In the genomic region with DNA sequence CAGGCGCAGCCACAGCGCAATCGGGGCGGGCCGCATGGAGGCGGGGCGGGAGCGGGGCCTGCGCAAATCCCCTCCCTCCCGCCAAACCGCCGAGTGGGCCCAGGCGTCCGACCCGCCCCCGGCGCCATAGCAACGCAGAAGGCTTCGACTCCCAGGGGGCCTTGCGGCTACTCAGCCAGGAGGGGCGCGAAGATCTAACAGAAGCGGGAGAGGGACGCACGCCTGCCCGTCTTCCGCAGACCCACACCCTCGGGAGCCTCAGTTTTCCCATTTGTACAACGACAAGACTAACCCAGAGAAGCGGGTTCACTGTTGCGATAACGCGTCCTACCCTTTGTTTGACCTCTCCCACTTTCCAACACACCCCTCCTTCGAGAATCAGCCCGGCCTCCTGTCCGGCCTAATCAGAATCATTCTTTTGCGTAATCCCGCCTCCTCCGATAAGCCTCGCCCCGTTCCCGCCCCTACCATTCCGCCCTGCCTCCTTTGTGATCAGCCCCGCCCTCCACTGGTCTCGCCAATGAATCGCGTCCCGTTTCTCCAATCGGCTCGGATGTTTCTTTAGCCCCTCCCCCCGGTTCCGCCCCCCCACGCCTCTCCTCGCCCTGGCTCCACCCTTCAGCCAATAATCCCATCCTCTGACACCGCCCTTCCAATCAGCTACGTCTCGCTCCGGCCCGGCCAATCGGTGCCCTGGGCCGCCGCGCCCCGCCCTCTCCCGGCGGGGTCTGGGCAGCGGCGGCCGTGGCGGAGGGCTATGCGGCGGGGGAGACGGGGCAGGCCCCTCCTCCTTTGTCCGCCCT, we compare ENCODE assay signal across 1 cellular context.
TF ChIP-seq lines count a peak whose summit lies in the region.

A gene (minus strand): TSS at position 40 of the 803 bp plus-strand sequence. CDS start 4 bp downstream, at position 36.

TF ChIP-seq in H1, 55 proteins besides CTCF, POLR2A, EP300 and RAD21:
- no peak for TF ChIP-seq ASH2L (IDR thresholded peaks at IDR 0.05; ENCODE audit: low read length)
- TF ChIP-seq RFX5 (IDR thresholded peaks at IDR 0.05; ENCODE audit: borderline replicate concordance, low read depth, low read length), result no peak
- TF ChIP-seq, protein P1, sequence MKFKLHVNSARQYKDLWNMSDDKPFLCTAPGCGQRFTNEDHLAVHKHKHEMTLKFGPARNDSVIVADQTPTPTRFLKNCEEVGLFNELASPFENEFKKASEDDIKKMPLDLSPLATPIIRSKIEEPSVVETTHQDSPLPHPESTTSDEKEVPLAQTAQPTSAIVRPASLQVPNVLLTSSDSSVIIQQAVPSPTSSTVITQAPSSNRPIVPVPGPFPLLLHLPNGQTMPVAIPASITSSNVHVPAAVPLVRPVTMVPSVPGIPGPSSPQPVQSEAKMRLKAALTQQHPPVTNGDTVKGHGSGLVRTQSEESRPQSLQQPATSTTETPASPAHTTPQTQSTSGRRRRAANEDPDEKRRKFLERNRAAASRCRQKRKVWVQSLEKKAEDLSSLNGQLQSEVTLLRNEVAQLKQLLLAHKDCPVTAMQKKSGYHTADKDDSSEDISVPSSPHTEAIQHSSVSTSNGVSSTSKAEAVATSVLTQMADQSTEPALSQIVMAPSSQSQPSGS (IDR thresholded peaks at IDR 0.05; ENCODE audit: low read length), result 0 out of 2 replicates have a peak, but pooled peaks have one; percentile 41
- TF ChIP-seq CEBPB (IDR thresholded peaks at IDR 0.05; ENCODE audit: low read depth, low read length), result peak; percentile 88
- TF ChIP-seq CHD2 (IDR thresholded peaks at IDR 0.05; ENCODE audit: low read length), result no peak
- no peak for TF ChIP-seq CBX5 (IDR thresholded peaks at IDR 0.05; ENCODE audit: low read depth, low read length)
- TF ChIP-seq BACH1 (IDR thresholded peaks at IDR 0.05; ENCODE audit: low read length), result no peak
- no peak for TF ChIP-seq SUZ12 (IDR thresholded peaks at IDR 0.05; ENCODE audit: low read length)
- TF ChIP-seq EGR1 (IDR thresholded peaks at IDR 0.05; ENCODE audit: borderline replicate concordance, low read depth, low read length), result no peak
- peak in 1 of 2 experiments; percentile 51; a peak in 1 of 4 replicates for TF ChIP-seq HDAC2 (IDR thresholded peaks at IDR 0.05; ENCODE audit: borderline replicate concordance in 1 of 2, low read depth in 2 of 2, low read length in 2 of 2)
- TF ChIP-seq NANOG (IDR thresholded peaks at IDR 0.05; ENCODE audit: insufficient read depth, low read depth, low read length, poor library complexity, severe bottlenecking), result no peak
- peak; percentile 15; the same call in 1 of the 2 replicates for TF ChIP-seq TBP (IDR thresholded peaks at IDR 0.05; ENCODE audit: low read depth, low read length)
- no peak for TF ChIP-seq KDM4A (IDR thresholded peaks at IDR 0.05; ENCODE audit: low read depth, low read length, severe bottlenecking)
- no peak for TF ChIP-seq TAF1 (IDR thresholded peaks at IDR 0.05; ENCODE audit: low read depth, low read length)
- no peak for TF ChIP-seq MAFK (IDR thresholded peaks at IDR 0.05; ENCODE audit: low read depth, low read length)
- TF ChIP-seq RBBP5 (IDR thresholded peaks at IDR 0.05; ENCODE audit: borderline replicate concordance, low read depth, low read length), result no peak
- peak; percentile 10; the same call in 1 of the 2 replicates for TF ChIP-seq SP2 (IDR thresholded peaks at IDR 0.05; ENCODE audit: low read length)
- TF ChIP-seq SAP30 (IDR thresholded peaks at IDR 0.05; ENCODE audit: insufficient read depth, insufficient replicate concordance, low read length), result peak; percentile 38
- no peak for TF ChIP-seq SIRT6 (IDR thresholded peaks at IDR 0.05; ENCODE audit: low read length)
- TF ChIP-seq KDM5A (IDR thresholded peaks at IDR 0.05; ENCODE audit: low read length), result no peak
- peak; percentile 75; the same call in 1 of the 2 replicates for TF ChIP-seq SP1 (IDR thresholded peaks at IDR 0.05; ENCODE audit: low read depth, low read length)
- no peak for TF ChIP-seq BRCA1 (IDR thresholded peaks at IDR 0.05; ENCODE audit: low read depth, low read length)
- no peak for TF ChIP-seq CTBP2 (IDR thresholded peaks at IDR 0.05; ENCODE audit: borderline replicate concordance, insufficient read depth, insufficient read length, low read length)
- no peak for TF ChIP-seq BCL11A (IDR thresholded peaks at IDR 0.05; ENCODE audit: low read depth in 2 of 2, low read length in 2 of 2)
- no peak for TF ChIP-seq POU5F1 (IDR thresholded peaks at IDR 0.05; ENCODE audit: low read depth, low read length)
- no peak for TF ChIP-seq GABPA (IDR thresholded peaks at IDR 0.05; ENCODE audit: borderline replicate concordance, insufficient read depth, low read length)
- TF ChIP-seq JUND (IDR thresholded peaks at IDR 0.05; ENCODE audit: low read length), result peak; percentile 77
- no peak for TF ChIP-seq POLR2AphosphoS5 (IDR thresholded peaks at IDR 0.05; ENCODE audit: low read depth, low read length)
- TF ChIP-seq TCF12 (IDR thresholded peaks at IDR 0.05; ENCODE audit: low read depth, low read length), result no peak
- no peak for TF ChIP-seq TEAD4 (IDR thresholded peaks at IDR 0.05; ENCODE audit: low read depth, low read length)
- no peak for TF ChIP-seq PHF8 (conservative IDR thresholded peaks at IDR 0.05; ENCODE audit: low read depth, low read length)
- TF ChIP-seq SIN3A (conservative IDR thresholded peaks at IDR 0.05 in 1 of 2, IDR thresholded peaks at IDR 0.05 in 1 of 2; ENCODE audit: low read depth in 1 of 2, low read length in 2 of 2), result peak; percentile 32 to 94; a peak in 3 of 4 replicates
- no peak for TF ChIP-seq YY1 (IDR thresholded peaks at IDR 0.05; ENCODE audit: low read depth, low read length)
- TF ChIP-seq, protein P2, sequence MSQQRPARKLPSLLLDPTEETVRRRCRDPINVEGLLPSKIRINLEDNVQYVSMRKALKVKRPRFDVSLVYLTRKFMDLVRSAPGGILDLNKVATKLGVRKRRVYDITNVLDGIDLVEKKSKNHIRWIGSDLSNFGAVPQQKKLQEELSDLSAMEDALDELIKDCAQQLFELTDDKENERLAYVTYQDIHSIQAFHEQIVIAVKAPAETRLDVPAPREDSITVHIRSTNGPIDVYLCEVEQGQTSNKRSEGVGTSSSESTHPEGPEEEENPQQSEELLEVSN (IDR thresholded peaks at IDR 0.05), result peak; percentile 77
- TF ChIP-seq FOSL1 (IDR thresholded peaks at IDR 0.05; ENCODE audit: insufficient read depth, low read depth, low read length), result no peak
- TF ChIP-seq, protein P3, sequence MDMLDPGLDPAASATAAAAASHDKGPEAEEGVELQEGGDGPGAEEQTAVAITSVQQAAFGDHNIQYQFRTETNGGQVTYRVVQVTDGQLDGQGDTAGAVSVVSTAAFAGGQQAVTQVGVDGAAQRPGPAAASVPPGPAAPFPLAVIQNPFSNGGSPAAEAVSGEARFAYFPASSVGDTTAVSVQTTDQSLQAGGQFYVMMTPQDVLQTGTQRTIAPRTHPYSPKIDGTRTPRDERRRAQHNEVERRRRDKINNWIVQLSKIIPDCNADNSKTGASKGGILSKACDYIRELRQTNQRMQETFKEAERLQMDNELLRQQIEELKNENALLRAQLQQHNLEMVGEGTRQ (IDR thresholded peaks at IDR 0.05; ENCODE audit: low read length), result no peak
- TF ChIP-seq NRF1 (IDR thresholded peaks at IDR 0.05; ENCODE audit: low read depth, low read length), result no peak
- no peak for TF ChIP-seq HDAC6 (IDR thresholded peaks at IDR 0.05; ENCODE audit: low read depth, low read length)
- no peak; the same call in 1 of the 2 replicates for TF ChIP-seq CHD1 (IDR thresholded peaks at IDR 0.05; ENCODE audit: low read depth, low read length)
- TF ChIP-seq, protein P4, sequence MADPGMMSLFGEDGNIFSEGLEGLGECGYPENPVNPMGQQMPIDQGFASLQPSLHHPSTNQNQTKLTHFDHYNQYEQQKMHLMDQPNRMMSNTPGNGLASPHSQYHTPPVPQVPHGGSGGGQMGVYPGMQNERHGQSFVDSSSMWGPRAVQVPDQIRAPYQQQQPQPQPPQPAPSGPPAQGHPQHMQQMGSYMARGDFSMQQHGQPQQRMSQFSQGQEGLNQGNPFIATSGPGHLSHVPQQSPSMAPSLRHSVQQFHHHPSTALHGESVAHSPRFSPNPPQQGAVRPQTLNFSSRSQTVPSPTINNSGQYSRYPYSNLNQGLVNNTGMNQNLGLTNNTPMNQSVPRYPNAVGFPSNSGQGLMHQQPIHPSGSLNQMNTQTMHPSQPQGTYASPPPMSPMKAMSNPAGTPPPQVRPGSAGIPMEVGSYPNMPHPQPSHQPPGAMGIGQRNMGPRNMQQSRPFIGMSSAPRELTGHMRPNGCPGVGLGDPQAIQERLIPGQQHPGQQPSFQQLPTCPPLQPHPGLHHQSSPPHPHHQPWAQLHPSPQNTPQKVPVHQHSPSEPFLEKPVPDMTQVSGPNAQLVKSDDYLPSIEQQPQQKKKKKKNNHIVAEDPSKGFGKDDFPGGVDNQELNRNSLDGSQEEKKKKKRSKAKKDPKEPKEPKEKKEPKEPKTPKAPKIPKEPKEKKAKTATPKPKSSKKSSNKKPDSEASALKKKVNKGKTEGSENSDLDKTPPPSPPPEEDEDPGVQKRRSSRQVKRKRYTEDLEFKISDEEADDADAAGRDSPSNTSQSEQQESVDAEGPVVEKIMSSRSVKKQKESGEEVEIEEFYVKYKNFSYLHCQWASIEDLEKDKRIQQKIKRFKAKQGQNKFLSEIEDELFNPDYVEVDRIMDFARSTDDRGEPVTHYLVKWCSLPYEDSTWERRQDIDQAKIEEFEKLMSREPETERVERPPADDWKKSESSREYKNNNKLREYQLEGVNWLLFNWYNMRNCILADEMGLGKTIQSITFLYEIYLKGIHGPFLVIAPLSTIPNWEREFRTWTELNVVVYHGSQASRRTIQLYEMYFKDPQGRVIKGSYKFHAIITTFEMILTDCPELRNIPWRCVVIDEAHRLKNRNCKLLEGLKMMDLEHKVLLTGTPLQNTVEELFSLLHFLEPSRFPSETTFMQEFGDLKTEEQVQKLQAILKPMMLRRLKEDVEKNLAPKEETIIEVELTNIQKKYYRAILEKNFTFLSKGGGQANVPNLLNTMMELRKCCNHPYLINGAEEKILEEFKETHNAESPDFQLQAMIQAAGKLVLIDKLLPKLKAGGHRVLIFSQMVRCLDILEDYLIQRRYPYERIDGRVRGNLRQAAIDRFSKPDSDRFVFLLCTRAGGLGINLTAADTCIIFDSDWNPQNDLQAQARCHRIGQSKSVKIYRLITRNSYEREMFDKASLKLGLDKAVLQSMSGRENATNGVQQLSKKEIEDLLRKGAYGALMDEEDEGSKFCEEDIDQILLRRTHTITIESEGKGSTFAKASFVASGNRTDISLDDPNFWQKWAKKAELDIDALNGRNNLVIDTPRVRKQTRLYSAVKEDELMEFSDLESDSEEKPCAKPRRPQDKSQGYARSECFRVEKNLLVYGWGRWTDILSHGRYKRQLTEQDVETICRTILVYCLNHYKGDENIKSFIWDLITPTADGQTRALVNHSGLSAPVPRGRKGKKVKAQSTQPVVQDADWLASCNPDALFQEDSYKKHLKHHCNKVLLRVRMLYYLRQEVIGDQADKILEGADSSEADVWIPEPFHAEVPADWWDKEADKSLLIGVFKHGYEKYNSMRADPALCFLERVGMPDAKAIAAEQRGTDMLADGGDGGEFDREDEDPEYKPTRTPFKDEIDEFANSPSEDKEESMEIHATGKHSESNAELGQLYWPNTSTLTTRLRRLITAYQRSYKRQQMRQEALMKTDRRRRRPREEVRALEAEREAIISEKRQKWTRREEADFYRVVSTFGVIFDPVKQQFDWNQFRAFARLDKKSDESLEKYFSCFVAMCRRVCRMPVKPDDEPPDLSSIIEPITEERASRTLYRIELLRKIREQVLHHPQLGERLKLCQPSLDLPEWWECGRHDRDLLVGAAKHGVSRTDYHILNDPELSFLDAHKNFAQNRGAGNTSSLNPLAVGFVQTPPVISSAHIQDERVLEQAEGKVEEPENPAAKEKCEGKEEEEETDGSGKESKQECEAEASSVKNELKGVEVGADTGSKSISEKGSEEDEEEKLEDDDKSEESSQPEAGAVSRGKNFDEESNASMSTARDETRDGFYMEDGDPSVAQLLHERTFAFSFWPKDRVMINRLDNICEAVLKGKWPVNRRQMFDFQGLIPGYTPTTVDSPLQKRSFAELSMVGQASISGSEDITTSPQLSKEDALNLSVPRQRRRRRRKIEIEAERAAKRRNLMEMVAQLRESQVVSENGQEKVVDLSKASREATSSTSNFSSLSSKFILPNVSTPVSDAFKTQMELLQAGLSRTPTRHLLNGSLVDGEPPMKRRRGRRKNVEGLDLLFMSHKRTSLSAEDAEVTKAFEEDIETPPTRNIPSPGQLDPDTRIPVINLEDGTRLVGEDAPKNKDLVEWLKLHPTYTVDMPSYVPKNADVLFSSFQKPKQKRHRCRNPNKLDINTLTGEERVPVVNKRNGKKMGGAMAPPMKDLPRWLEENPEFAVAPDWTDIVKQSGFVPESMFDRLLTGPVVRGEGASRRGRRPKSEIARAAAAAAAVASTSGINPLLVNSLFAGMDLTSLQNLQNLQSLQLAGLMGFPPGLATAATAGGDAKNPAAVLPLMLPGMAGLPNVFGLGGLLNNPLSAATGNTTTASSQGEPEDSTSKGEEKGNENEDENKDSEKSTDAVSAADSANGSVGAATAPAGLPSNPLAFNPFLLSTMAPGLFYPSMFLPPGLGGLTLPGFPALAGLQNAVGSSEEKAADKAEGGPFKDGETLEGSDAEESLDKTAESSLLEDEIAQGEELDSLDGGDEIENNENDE (IDR thresholded peaks at IDR 0.05; ENCODE audit: insufficient replicate concordance, low read length), result no peak
- TF ChIP-seq, protein P5, sequence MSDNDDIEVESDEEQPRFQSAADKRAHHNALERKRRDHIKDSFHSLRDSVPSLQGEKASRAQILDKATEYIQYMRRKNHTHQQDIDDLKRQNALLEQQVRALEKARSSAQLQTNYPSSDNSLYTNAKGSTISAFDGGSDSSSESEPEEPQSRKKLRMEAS (IDR thresholded peaks at IDR 0.05), result peak; percentile 69; the same call in 1 of the 2 replicates
- no peak for TF ChIP-seq RNF2 (IDR thresholded peaks at IDR 0.05; ENCODE audit: borderline replicate concordance, low read depth, low read length, missing control alignments, poor library complexity, severe bottlenecking)
- no peak for TF ChIP-seq TAF7 (optimal IDR thresholded peaks at IDR 0.05; ENCODE audit: borderline replicate concordance, low read depth, low read length)
- TF ChIP-seq CREB1 (IDR thresholded peaks at IDR 0.05), result peak; percentile 8; the same call in 1 of the 2 replicates
- TF ChIP-seq SP4 (IDR thresholded peaks at IDR 0.05; ENCODE audit: low read length), result peak; percentile 90
TF ChIP-seq in H1: peak in this region for 13.
